Comparison of ENCODE assay signal across 8 cellular contexts in the genomic region with DNA sequence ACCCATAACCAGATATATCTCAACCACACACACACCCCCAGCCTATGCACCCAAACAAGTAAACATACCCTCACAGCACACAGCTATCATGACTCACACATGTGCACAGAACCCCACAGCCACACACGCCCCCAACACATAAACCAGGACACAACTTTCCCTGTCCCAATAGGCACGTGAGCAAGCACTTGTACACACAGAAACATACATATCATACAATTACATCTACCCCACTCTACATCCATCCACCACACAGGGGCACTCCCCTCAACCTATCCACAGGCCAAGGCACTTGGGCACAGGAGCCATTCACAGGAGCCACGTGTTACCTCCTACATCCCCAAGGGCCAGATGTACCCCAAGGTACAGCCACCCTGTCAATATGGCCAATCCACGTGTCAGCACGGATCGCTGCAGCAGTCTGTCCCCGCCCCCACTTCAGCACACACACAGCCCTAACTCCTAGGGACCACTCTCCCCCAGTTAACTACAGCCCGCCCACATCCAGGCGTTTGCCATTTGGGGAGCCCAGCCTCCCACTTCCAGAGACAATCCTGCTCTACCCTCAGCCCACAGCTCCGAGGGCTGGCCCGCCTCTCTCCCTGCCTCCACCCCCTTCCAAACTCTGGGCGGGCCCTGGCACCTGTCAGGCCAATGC.
DNase-seq lines count a peak whose midpoint lies in the region; ATAC-seq and TF ChIP-seq lines count a peak whose summit lies in the region.

No MANE protein-coding gene starts in this region.

- H3K4me1 ChIP-seq in HUES6 (ENCODE audit: control insufficient read depth, insufficient read depth, low read length) (peaks cover 25% of the 10 kb centered on the region), foreskin keratinocyte (peaks cover 29% of the 10 kb centered on the region), mucosa of descending colon (ENCODE audit: low read depth) (peaks cover 41% of the 10 kb centered on the region)

- intact Hi-C loops in posterior vena cava (cut with DNase I): no loop called here
- intact Hi-C loops in mucosa of descending colon (cut with DNase I, micrococcal nuclease): no loop called here

- peak overlapping the region; percentile 13 for H3K4me3 ChIP-seq in HUES6 (ENCODE audit: low read depth, low read length)
- no peak overlapping the region for H3K4me3 ChIP-seq in mucosa of descending colon

- H3K27ac ChIP-seq in HUES6 (ENCODE audit: low read depth, low read length) (no peak overlapping the region), foreskin keratinocyte (no peak overlapping the region)

- H3K36me3 ChIP-seq in HUES6 (ENCODE audit: control insufficient read depth, insufficient read depth, low read length) (no peaks in the 10 kb centered on the region), mucosa of descending colon (ENCODE audit: low read depth) (no peaks in the 10 kb centered on the region)

- H3K9ac ChIP-seq in HUES6 (ENCODE audit: low read length): no peak overlapping the region

- H3K9me3 ChIP-seq in HUES6 (ENCODE audit: control insufficient read depth, insufficient read depth, low read depth, low read length) (no peaks in the 10 kb centered on the region), mucosa of descending colon (no peaks in the 10 kb centered on the region)

- no peak for DNase-seq in foreskin keratinocyte
- no peak for DNase-seq in NCI-H524 treated with DMSO at 0.1 percent for 48 hours (lab: John Stamatoyannopoulos, UW)
- no peak for DNase-seq in posterior vena cava (ENCODE audit: low spot score)
- DNase-seq in NCI-H774 (lab: John Stamatoyannopoulos, UW): no peak
- DNase-seq in mucosa of descending colon: no peak

- TF ChIP-seq CTCF in foreskin keratinocyte (conservative IDR thresholded peaks at IDR 0.05): no peak
- TF ChIP-seq CTCF in mucosa of descending colon (IDR thresholded peaks at IDR 0.05): no peak

- ATAC-seq in GM18498 (IDR thresholded peaks at IDR 0.05; ENCODE audit: unreplicated experiment) (peak; percentile 33), GM21529 (IDR thresholded peaks at IDR 0.05; ENCODE audit: unreplicated experiment) (peak; percentile 30), foreskin keratinocyte (peak; percentile 2), mucosa of descending colon (no peak)

- H3K27me3 ChIP-seq in HUES6 (ENCODE audit: control insufficient read depth, insufficient read depth, low read length) (peaks cover 46% of the 10 kb centered on the region), foreskin keratinocyte (no peaks in the 10 kb centered on the region)
